17 cellular contexts compared by ENCODE assay signal in genomic region chr17:41049110-41049509, GRCh38. TPM values are rescaled to one million over a fixed set of nuclear protein-coding genes. Genes with fewer than 3 reads are reported as not detected.
DNase-seq lines count a peak whose midpoint lies in the region; ATAC-seq and TF ChIP-seq lines count a peak whose summit lies in the region.
"Had no signal": no experiment of that assay in that cellular context is flagged by ENCODE, and none has a peak within 500 bp of the region (broad histone marks: within the 10 kb centered on the region; RNA-seq: fewer than 3 reads in every experiment).

No MANE protein-coding gene starts in this region.

- no peak for ATAC-seq in HG03159 (IDR thresholded peaks at IDR 0.05; ENCODE audit: unreplicated experiment)
- ATAC-seq: gastrocnemius medialis had no signal

- H2BK5ac ChIP-seq in H9 (ENCODE audit: insufficient read length, low read length) = no peak overlapping the region

- H4K91ac ChIP-seq in H9 (ENCODE audit: insufficient read length, low read depth, low read length) = no peak overlapping the region

- H3T11ph ChIP-seq in H9 (ENCODE audit: low read length) = no peak overlapping the region

- H3K9me3 ChIP-seq in GM23248 (ENCODE audit: low read depth) (no peaks in the 10 kb centered on the region), H9 (ENCODE audit: control insufficient read depth, low read depth, low read length) (no peaks in the 10 kb centered on the region)
- H3K9me3 ChIP-seq: thoracic aorta had no signal

- 4 to 9% methylated on average over 2 of the region's 2 CpGs for WGBS in GM23248 (ENCODE audit: low coverage in 1 of 2, low lambda C conversion rate in 2 of 2, missing lambda C conversion rate in 2 of 2), 2 experiments
- no CpG with 5 or more reads among the region's 2 CpGs for WGBS in H9 (ENCODE audit: extremely low coverage, insufficient read length, low lambda C conversion rate)

- H4K5ac ChIP-seq in H9 (ENCODE audit: insufficient read length, low read depth, low read length) = no peak overlapping the region

- H3K9ac ChIP-seq in GM23248 (peak overlapping the region; percentile 39), H9 (ENCODE audit: extremely low read depth, insufficient read length, low read length) (no peak overlapping the region)

- H3K27me3 Mint-ChIP-seq in H9 (ENCODE audit: low read depth) = no peaks in the 10 kb centered on the region

- H4K8ac ChIP-seq in H9 (replicated peaks; ENCODE audit: insufficient read length, low read depth, low read length) = no peak overlapping the region

- peaks cover 39% of the 10 kb centered on the region for H3F3A ChIP-seq in GM23248 (ENCODE audit: insufficient read depth)

- no peak overlapping the region for H3K18ac ChIP-seq in H9 (ENCODE audit: insufficient read length, low read depth, low read length)

- no peaks in the 10 kb centered on the region for H3K9me2 ChIP-seq in GM23248 (ENCODE audit: insufficient read depth)

- no peak overlapping the region for H3K14ac ChIP-seq in H9 (ENCODE audit: insufficient read depth, low read length)

- no peak for TF ChIP-seq CTCF in H9 (conservative IDR thresholded peaks at IDR 0.05)

- H3K27ac ChIP-seq in GM23248 (peak overlapping the region; percentile 84), H9 (ENCODE audit: insufficient read length, low read depth, low read length) (no peak overlapping the region)
- H3K27ac ChIP-seq: gastrocnemius medialis, thoracic aorta had no signal

- H2BK15ac ChIP-seq in H9 (ENCODE audit: low read depth, low read length) = no peak overlapping the region

- H2BK120ac ChIP-seq in H9 (ENCODE audit: low read depth, low read length, poor library complexity, severe bottlenecking) = no peak overlapping the region

- in situ Hi-C loops in GM23248 (cut with MboI) = no loop called here

- H3K56ac ChIP-seq in H9 (ENCODE audit: insufficient read length, low read depth, low read length) = no peak overlapping the region

- peaks cover 6% of the 10 kb centered on the region; the same call in 1 of the 2 replicates for H3K36me3 ChIP-seq in GM23248 (ENCODE audit: low read depth)
- H3K36me3 ChIP-seq: gastrocnemius medialis, thoracic aorta had no signal

- peaks cover 28% of the 10 kb centered on the region for H3K4me1 ChIP-seq in GM23248 (ENCODE audit: insufficient read depth)
- no peaks in the 10 kb centered on the region for H3K4me1 ChIP-seq in H9 (ENCODE audit: insufficient read depth, low read length)
- H3K4me1 ChIP-seq: gastrocnemius medialis had no signal

- H3K4me3 ChIP-seq in GM23248 = no peak overlapping the region
- H3K4me3 ChIP-seq: gastrocnemius medialis, thoracic aorta had no signal

- no peak overlapping the region for H2BK20ac ChIP-seq in H9 (ENCODE audit: low read depth, low read length, poor library complexity, severe bottlenecking)

- H3K27me3 ChIP-seq in GM23248 (replicated peaks; ENCODE audit: insufficient read depth) (no peaks in the 10 kb centered on the region), H9 (ENCODE audit: insufficient read depth, low read length) (no peaks in the 10 kb centered on the region)

- H2AFZ ChIP-seq in GM23248 (0 out of 2 replicates have a peak overlapping the region, but pooled peaks have one; percentile 6), H9 (ENCODE audit: low read length) (no peak overlapping the region)

- no peak overlapping the region for H3K4me3 Mint-ChIP-seq in H9
- H3K4me3 Mint-ChIP-seq: dendritic cell treated with granulocyte-macrophage colony-stimulating factor and Interleukin-4, amounts not matched to agents 40 ng/mL and 50 ng/mL, for 4 days; nephron progenitor cell had no signal

- no peaks in the 10 kb centered on the region for H3K23me2 ChIP-seq in H9 (ENCODE audit: insufficient read length, low read depth, low read length, poor library complexity, severe bottlenecking)

- H3K4me2 ChIP-seq in GM23248 (ENCODE audit: unreplicated experiment) (peak overlapping the region; percentile 61), H9 (ENCODE audit: insufficient read depth, insufficient read length, low read length) (no peak overlapping the region)

- H3K9me3 Mint-ChIP-seq in H9 = peaks cover 0 to 6% of the 10 kb centered on the region in 2 experiments; a peak in 2 of 5 replicates
- H3K9me3 Mint-ChIP-seq: dendritic cell treated with granulocyte-macrophage colony-stimulating factor and Interleukin-4, amounts not matched to agents 40 ng/mL and 50 ng/mL, for 4 days had no signal

- H3K4me1 Mint-ChIP-seq in H9 = peaks cover 19% of the 10 kb centered on the region in 2 experiments
- H3K4me1 Mint-ChIP-seq: nephron progenitor cell had no signal

- H4K20me1 ChIP-seq in GM23248 (ENCODE audit: insufficient read depth) (no peaks in the 10 kb centered on the region), H9 (ENCODE audit: control insufficient read depth, insufficient read depth, insufficient read length) (no peaks in the 10 kb centered on the region)

- no peak overlapping the region for H3K23ac ChIP-seq in H9 (ENCODE audit: insufficient read length, low read depth, low read length)

- H3K27ac Mint-ChIP-seq in H9 = peak overlapping the region in 1 of 3 experiments; percentile 60; a peak in 1 of 7 replicates
- H3K27ac Mint-ChIP-seq: dendritic cell treated with granulocyte-macrophage colony-stimulating factor and Interleukin-4, amounts not matched to agents 40 ng/mL and 50 ng/mL, for 4 days; nephron progenitor cell had no signal

- DNase-seq in 8988T = peak; percentile 46
- DNase-seq in GM23248 = peak; percentile 86
- peak; percentile 25 to 67 for DNase-seq in SW 1271 (lab: John Stamatoyannopoulos, UW)
- peak; percentile 79 for DNase-seq in hepatic stellate cell (ENCODE audit: low spot score)
- no peak for DNase-seq in activated CD4-positive, alpha-beta T cell treated with anti-CD3 and anti-CD28 coated beads, Interleukin-2, amount 50 U/mL, for 1 hour
- DNase-seq in H9 = no peak
- DNase-seq in ureter (ENCODE audit: low spot score) = no peak
- DNase-seq: activated naive CD4-positive, alpha-beta T cell treated with anti-CD3 and anti-CD28 coated beads, Interleukin-2, amount 50 U/mL, for 16 hours; DND-41; gastrocnemius medialis; kidney glomerular epithelial cell; nephron progenitor cell had no signal

- no peak overlapping the region for H2AK5ac ChIP-seq in H9 (ENCODE audit: insufficient read length, low read length)

- no peaks in the 10 kb centered on the region for H3K79me2 ChIP-seq in GM23248 (ENCODE audit: insufficient read depth)
- no peaks in the 10 kb centered on the region for H3K79me2 ChIP-seq in H9 (ENCODE audit: insufficient read depth, low read length)

- no peak overlapping the region for H3K4ac ChIP-seq in H9 (ENCODE audit: low read depth, low read length)

- H3K36me3 Mint-ChIP-seq in H9 (ENCODE audit: insufficient read depth in 1 of 3, low read depth in 3 of 3) = no peaks in the 10 kb centered on the region; a peak in 1 of 7 replicates

- no peak overlapping the region for H2BK12ac ChIP-seq in H9 (ENCODE audit: insufficient read length, low read depth, low read length)

- no peaks in the 10 kb centered on the region for H3K79me1 ChIP-seq in H9 (ENCODE audit: insufficient read depth, low read depth, low read length, poor library complexity, severe bottlenecking)

RNA-seq across cellular contexts. Expression of gene KRTAP2-1, which starts 2.0 kb away (rescaled TPM):
- total RNA-seq in GM23248 (2014; rRNA removed; shearing (Covaris generic)) = not detected in 2 replicates
- polyA plus RNA-seq in GM23248 (2016; fragmentation: Nextera tagmentation; extraction: Ambion mirVana) = not detected in 2 replicates
- not detected in 2 replicates for total RNA-seq in H9 (2021)
- not detected for total RNA-seq in ureter
- total RNA-seq: gastrocnemius medialis, skeletal muscle tissue, thoracic aorta had no signal
- polyA plus RNA-seq: AG04450 had no signal

RNA-seq across cellular contexts. Expression of gene KRTAP2-2, which starts 5.9 kb away (rescaled TPM):
- not detected in 2 replicates for total RNA-seq in GM23248 (2014; rRNA removed; shearing (Covaris generic))
- polyA plus RNA-seq in GM23248 (2016; fragmentation: Nextera tagmentation; extraction: Ambion mirVana) = 0.51 and 0.74 TPM in 2 replicates
- total RNA-seq in H9 (2021) = not detected in 2 replicates
- total RNA-seq in ureter = not detected
- total RNA-seq: gastrocnemius medialis, skeletal muscle tissue, thoracic aorta had no signal
- polyA plus RNA-seq: AG04450 had no signal

RNA-seq across cellular contexts. Expression of gene KRTAP1-1, which starts 7.9 kb away (rescaled TPM):
- total RNA-seq in GM23248 (2014; rRNA removed; shearing (Covaris generic)) = 1.6 and 4.2 TPM in 2 replicates
- polyA plus RNA-seq in GM23248 (2016; fragmentation: Nextera tagmentation; extraction: Ambion mirVana) = 2.6 and 3.3 TPM in 2 replicates
- total RNA-seq in H9 (2021) (not detected in 2 replicates), ureter (not detected)
- total RNA-seq: gastrocnemius medialis, skeletal muscle tissue, thoracic aorta had no signal

RNA-seq across cellular contexts. Expression of gene KRTAP2-3, which starts 10.8 kb away (rescaled TPM):
- 0.38 and 13.4 TPM in 2 replicates for total RNA-seq in GM23248 (2014; rRNA removed; shearing (Covaris generic))
- polyA plus RNA-seq in GM23248 (2016; fragmentation: Nextera tagmentation; extraction: Ambion mirVana) = 54.3 and 55.2 TPM in 2 replicates
- total RNA-seq in H9 (2021) (not detected in 2 replicates), ureter (not detected)
- total RNA-seq: gastrocnemius medialis, skeletal muscle tissue, thoracic aorta had no signal

RNA-seq across cellular contexts. Expression of gene KRTAP1-3, which starts 14.4 kb away (rescaled TPM):
- not detected in 2 replicates for total RNA-seq in GM23248 (2014; rRNA removed; shearing (Covaris generic))
- not detected in 2 replicates for polyA plus RNA-seq in GM23248 (2016; fragmentation: Nextera tagmentation; extraction: Ambion mirVana)
- total RNA-seq in H9 (2021) = not detected in 2 replicates
- total RNA-seq in ureter = not detected
- total RNA-seq: gastrocnemius medialis, skeletal muscle tissue, thoracic aorta had no signal
- polyA plus RNA-seq: AG04450 had no signal

Comparison
In these comparisons a context has a peak if more than half of its experiments do, and no peak if none do; other contexts are left out.
1. DNase-seq: peak in 8988T (single experiment), GM23248 (single experiment), SW 1271 (2 of 2) and hepatic stellate cell (single experiment); none in activated CD4-positive, alpha-beta T cell treated with anti-CD3 and anti-CD28 coated beads, Interleukin-2, amount 50 U/mL, for 1 hour (single experiment), H9 (single experiment) and ureter (single experiment).